ENCODE assay signal across 22 cellular contexts in genomic region chr3:19526071-19526470, GRCh38.
"Had no signal": no experiment of that assay in that cellular context is flagged by ENCODE, and none has a peak within 500 bp of the region (broad histone marks: within the 10 kb centered on the region; RNA-seq: fewer than 3 reads in every experiment).

No MANE protein-coding gene starts in this region.

- H3K4me1 Mint-ChIP-seq: endodermal cell had no signal

- H3K27me3 Mint-ChIP-seq: naive B cell, progenitor cell of endocrine pancreas had no signal

- DNase-seq: effector CD4-positive, alpha-beta T cell; endodermal cell; erythroblast; foreskin melanocyte; heart left ventricle; hippocampal formation; left colon; left ventricle myocardium superior; mesendoderm; naive B cell; occipital lobe; pancreas; right cardiac atrium; small intestine; stimulated activated CD4-positive, alpha-beta T cell treated with anti-CD3 and anti-CD28 coated beads, Interleukin-12 subunit alpha, Interleukin-12 subunit beta, amount 100 ng/mL, for 4 hours; stimulated activated naive CD4-positive, alpha-beta T cell; stomach; substantia nigra; transverse colon had no signal

- H3K27ac Mint-ChIP-seq: endodermal cell, naive B cell, nephron, progenitor cell of endocrine pancreas had no signal

- FAIRE-seq: endothelial cell of umbilical vein, pancreas, small intestine had no signal

- H3K4me3 Mint-ChIP-seq: endodermal cell, naive B cell, nephron had no signal
